Comparison of ENCODE assay signal across 16 cellular contexts in the genomic region with DNA sequence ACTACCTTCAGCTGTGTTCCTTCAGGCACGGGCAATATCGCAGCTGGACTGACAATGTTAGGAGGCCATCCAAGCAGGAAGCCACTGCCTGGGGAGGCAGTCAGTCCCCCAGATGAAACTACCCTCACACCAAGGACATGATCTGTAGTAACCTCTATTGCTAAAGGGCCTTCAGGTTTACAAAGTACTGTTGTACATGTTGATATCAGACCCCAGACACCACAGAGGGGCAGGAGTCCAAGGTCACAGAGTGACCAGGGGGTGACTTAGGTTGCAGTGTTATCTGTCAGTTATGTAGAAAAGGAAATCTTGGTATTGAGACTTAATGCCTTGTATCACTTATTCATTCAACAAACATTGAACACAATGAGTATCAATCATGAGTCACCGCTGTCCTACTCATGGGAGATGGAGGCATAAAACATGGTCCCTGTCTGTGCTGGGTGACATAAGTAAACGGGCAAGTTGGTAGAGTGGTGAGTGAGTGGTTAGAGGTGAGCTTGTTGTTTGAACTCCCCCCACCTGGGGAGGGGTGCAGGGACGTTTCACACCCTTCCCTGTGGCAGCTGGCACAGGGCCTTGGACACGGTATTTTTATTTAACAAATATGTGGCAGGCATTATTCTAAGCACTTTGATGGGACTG. TPM values are rescaled to one million over a fixed set of nuclear protein-coding genes. Genes with fewer than 3 reads are reported as not detected.
DNase-seq lines count a peak whose midpoint lies in the region; ATAC-seq, FAIRE-seq and TF ChIP-seq lines count a peak whose summit lies in the region.
"Had no signal": no experiment of that assay in that cellular context is flagged by ENCODE, and none has a peak within 500 bp of the region (broad histone marks: within the 10 kb centered on the region; RNA-seq: fewer than 3 reads in every experiment).

No MANE protein-coding gene starts in this region.

- peaks cover 3% of the 10 kb centered on the region for H3K9me1 ChIP-seq in K562 (ENCODE audit: control insufficient read depth, insufficient read depth, low read length)

- no peaks in the 10 kb centered on the region for H3K36me3 Mint-ChIP-seq in CD4-positive, alpha-beta memory T cell
- H3K36me3 Mint-ChIP-seq: memory B cell had no signal

- FAIRE-seq in K562 (lab: Jason Lieb, UNC) = no peak
- FAIRE-seq in HepG2 (lab: Jason Lieb, UNC) = peak; percentile 56

- H3K4me1 ChIP-seq in K562 (replicated peaks in 1 of 2; ENCODE audit: control insufficient read depth in 2 of 2, insufficient read depth in 2 of 2, low read length in 2 of 2) (peaks cover 11 to 12% of the 10 kb centered on the region in 2 experiments; a peak in 4 of 5 replicates), HepG2 (ENCODE audit: insufficient read depth, low read length) (peaks cover 98% of the 10 kb centered on the region), transverse colon (peaks cover 7 to 38% (median 24%) of the 10 kb centered on the region in 4 donors)
- H3K4me1 ChIP-seq in CD4-positive, alpha-beta memory T cell (ENCODE audit: insufficient read depth, low read length) = no peaks in the 10 kb centered on the region

- H4K20me1 ChIP-seq in K562 (replicated peaks; ENCODE audit: control insufficient read depth, insufficient read depth, low read length) (no peaks in the 10 kb centered on the region; the same call in 1 of the 2 replicates), HepG2 (ENCODE audit: insufficient read depth, low read length) (no peaks in the 10 kb centered on the region)

- peak; percentile 35 for DNase-seq in DMS53 (lab: John Stamatoyannopoulos, UW)
- DNase-seq in DMS53 treated with DMSO at 0.1 percent for 48 hours (lab: John Stamatoyannopoulos, UW; ENCODE audit: unreplicated experiment) = no peak
- DNase-seq in K562 (ENCODE audit: extremely low read depth in 1 of 4, low spot score in 3 of 4) = no peak
- DNase-seq in HepG2 (ENCODE audit: low spot score) = peak; percentile 86
- DNase-seq in transverse colon = no peak
- DNase-seq in CD4-positive, alpha-beta memory T cell = no peak
- DNase-seq in NCI-H1417 treated with DMSO at 0.1 percent for 48 hours (lab: John Stamatoyannopoulos, UW) = no peak
- DNase-seq in caudate nucleus (lab: John Stamatoyannopoulos, UW) = no peak
- DNase-seq: activated CD8-positive, alpha-beta T cell treated with anti-CD3 and anti-CD28 coated beads, Interleukin-2, amount 10 ng/mL, durations not matched to agents 7 days and 5 days; activated naive CD4-positive, alpha-beta T cell treated with anti-CD3 and anti-CD28 coated beads, Interleukin-2, amount 50 U/mL, for 16 hours; cortex of kidney; glutamatergic neuron; NCI-H146; stimulated activated CD4-positive, alpha-beta T cell treated with anti-CD3 and anti-CD28 coated beads, Interleukin-4, amount 100 ng/mL, for 4 hours had no signal

- no peak overlapping the region for H3K4me2 ChIP-seq in K562 (ENCODE audit: insufficient read depth, low read length)
- H3K4me2 ChIP-seq in HepG2 (ENCODE audit: low read depth, low read length) = peak overlapping the region; percentile 85

- CTCF ChIA-PET in K562 (lab: Yijun Ruan, JAX; ENCODE audit: low intra/inter-chr PET ratio) = no interaction called here
- CTCF ChIA-PET in HepG2 (lab: Yijun Ruan, JAX; ENCODE audit: low intra/inter-chr PET ratio, low total read pairs) = no interaction called here
- CTCF ChIA-PET in CD4-positive, alpha-beta memory T cell (lab: Charles Lee; ENCODE audit: partially characterized antibody) = interaction anchor here (1.1 kb wide), 1 partner anchor 11 kb away, joined by 3 read pairs; no protein-coding TSS in a partner anchor

- H2AFZ ChIP-seq in K562 (ENCODE audit: low read depth, low read length) = 0 out of 2 replicates have a peak overlapping the region, but pooled peaks have one; percentile 1
- no peak overlapping the region for H2AFZ ChIP-seq in HepG2 (ENCODE audit: low read length)

- BruUV-seq in K562 (replicated peaks; lab: Mats Ljungman, UMichigan) (no TSS peak), HepG2 (replicated peaks; lab: Mats Ljungman, UMichigan) (no TSS peak)

- POLR2A ChIA-PET in K562 (lab: Yijun Ruan, JAX) = interaction anchor here (1.1 kb wide), 1 partner anchor 8 kb away, joined by 3 read pairs; no protein-coding TSS in a partner anchor
- POLR2A ChIA-PET in HepG2 (lab: Yijun Ruan, JAX) = interaction anchor here (1.0 to 3.1 kb wide), 10 partner anchors 8 to 295 kb away, joined by 3 to 14 read pairs (median 3); a partner anchor contains a TSS
- POLR2A ChIA-PET in CD4-positive, alpha-beta memory T cell (lab: Charles Lee; ENCODE audit: partially characterized antibody) = no interaction called here

- peaks cover 18 to 30% of the 10 kb centered on the region in 2 experiments; a peak in 4 of 5 replicates for H3K27me3 ChIP-seq in K562 (ENCODE audit: control insufficient read depth in 2 of 2, insufficient read depth in 2 of 2, low read length in 2 of 2)
- H3K27me3 ChIP-seq in HepG2 (ENCODE audit: control insufficient read depth in 1 of 2, insufficient read depth in 2 of 2, low read length in 2 of 2) = no peaks in the 10 kb centered on the region; a peak in 1 of 5 replicates
- peaks cover 4% of the 10 kb centered on the region for H3K27me3 ChIP-seq in transverse colon
- no peaks in the 10 kb centered on the region for H3K27me3 ChIP-seq in CD4-positive, alpha-beta memory T cell (ENCODE audit: insufficient read depth, low read length)

- intact Hi-C loops in K562 (cut with micrococcal nuclease) = no loop called here
- intact Hi-C loops in HepG2 (cut with micrococcal nuclease; ENCODE audit: unreplicated experiment) = no loop called here
- intact Hi-C loops in transverse colon (cut with DNase I; ENCODE audit: low total_unique reads) = no loop called here
- intact Hi-C loops in CD4-positive, alpha-beta memory T cell (cut with micrococcal nuclease) = no loop called here

- TF ChIP-seq RAD21 in K562 (CRISPR knock-in tag; conservative IDR thresholded peaks at IDR 0.05 in 1 of 2, IDR thresholded peaks at IDR 0.05 in 1 of 2) = no peak
- no peak for TF ChIP-seq RAD21 in HepG2 (CRISPR knock-in tag; IDR thresholded peaks at IDR 0.05)

- in situ Hi-C loops in K562 (cut with MboI) = no loop called here
- in situ Hi-C loops in HepG2 (cut with HindIII; ENCODE audit: extremely low pct_ligation_motif_present, low pct_unique_long_range_greater_than_20kb) = no loop called here
- in situ Hi-C loops in transverse colon (cut with MboI; ENCODE audit: low pct_ligation_motif_present in 1 of 4, low pct_unique_long_range_greater_than_20kb in 1 of 4, low sequenced_read_pairs in 3 of 4) = loop anchor here in 1 of 4 donors (25.0 kb wide), 1 partner anchor 220 kb away; no protein-coding TSS in a partner anchor

- H3K4me3 ChIP-seq in K562 (no peak overlapping the region), HepG2 (replicated peaks in 1 of 3; ENCODE audit: insufficient read depth in 1 of 3, low read depth in 2 of 3, low read length in 3 of 3) (peak overlapping the region in 1 of 3 experiments; percentile 57; a peak in 2 of 6 replicates), transverse colon (no peak overlapping the region)
- no peak overlapping the region for H3K4me3 ChIP-seq in CD4-positive, alpha-beta memory T cell (ENCODE audit: low read length in 2 of 2)

- peaks cover 0 to 2% (median under 1%) of the 10 kb centered on the region in 4 donors for H3K4me1 Mint-ChIP-seq in CD4-positive, alpha-beta memory T cell

- H3K79me2 ChIP-seq in K562 (ENCODE audit: control insufficient read depth, insufficient read depth, low read length) (no peaks in the 10 kb centered on the region), HepG2 (ENCODE audit: insufficient read depth, low read length) (peaks cover 78% of the 10 kb centered on the region)

- no peak overlapping the region for H3K27ac Mint-ChIP-seq in CD4-positive, alpha-beta memory T cell
- H3K27ac Mint-ChIP-seq: memory B cell had no signal

- no peaks in the 10 kb centered on the region for H3K9me3 ChIP-seq in K562 (replicated peaks; ENCODE audit: control insufficient read depth, insufficient read depth, low read depth, low read length)
- H3K9me3 ChIP-seq in HepG2 (ENCODE audit: low read length) = no peaks in the 10 kb centered on the region
- H3K9me3 ChIP-seq in transverse colon = no peaks in the 10 kb centered on the region
- H3K9me3 ChIP-seq in CD4-positive, alpha-beta memory T cell (ENCODE audit: control insufficient read depth in 1 of 2, low read length in 2 of 2) = no peaks in the 10 kb centered on the region

- no peak for TF ChIP-seq CTCF in K562 (IDR thresholded peaks at IDR 0.05 in 2 of 3, conservative IDR thresholded peaks at IDR 0.05 in 1 of 3; ENCODE audit: insufficient read depth in 2 of 3, low read depth in 1 of 3, low read length in 3 of 3)
- TF ChIP-seq CTCF in HepG2 (CRISPR knock-in tag; IDR thresholded peaks at IDR 0.05) = no peak
- no peak for TF ChIP-seq CTCF in transverse colon (IDR thresholded peaks at IDR 0.05)

- no peak overlapping the region for H3K27ac ChIP-seq in K562 (ENCODE audit: extremely low read depth, low read depth, low read length)
- peak overlapping the region; percentile 96 for H3K27ac ChIP-seq in HepG2 (ENCODE audit: extremely low read length, insufficient read depth, low read length)
- peak overlapping the region; percentile 35 to 52 (median 42) for H3K27ac ChIP-seq in transverse colon
- H3K27ac ChIP-seq in CD4-positive, alpha-beta memory T cell (ENCODE audit: low read depth, low read length) = no peak overlapping the region
- no peak overlapping the region for H3K27ac ChIP-seq in caudate nucleus (ENCODE audit: low read depth, low read length)
- H3K27ac ChIP-seq: 22Rv1 had no signal

- ATAC-seq in K562 (no peak), HepG2 (peak; percentile 46)

- H3K4me3 Mint-ChIP-seq in CD4-positive, alpha-beta memory T cell = no peak overlapping the region
- H3K4me3 Mint-ChIP-seq: activated CD8-positive, alpha-beta T cell treated with anti-CD3 and anti-CD28 coated beads, Interleukin-2, amount 10 ng/mL, durations not matched to agents 7 days and 5 days; memory B cell had no signal

- WGBS in K562 (ENCODE audit: insufficient coverage, low coverage, missing lambda C conversion rate) = 26% methylated on average over 6 of the region's 6 CpGs
- 25% methylated on average over 6 of the region's 6 CpGs for WGBS in HepG2 (ENCODE audit: low lambda C conversion rate)
- 44 to 67% methylated on average over 6 of the region's 6 CpGs for WGBS in transverse colon (ENCODE audit: low coverage in 1 of 2), 2 donors

- peaks cover 6 to 14% of the 10 kb centered on the region in 2 donors for H3K27me3 Mint-ChIP-seq in CD4-positive, alpha-beta memory T cell

- peaks cover 0 to 2% (median 0%) of the 10 kb centered on the region in 8 donors for H3K9me3 Mint-ChIP-seq in CD4-positive, alpha-beta memory T cell
- H3K9me3 Mint-ChIP-seq: memory B cell had no signal

- TF ChIP-seq EP300 in K562 (IDR thresholded peaks at IDR 0.05; ENCODE audit: low read length) (no peak), HepG2 (IDR thresholded peaks at IDR 0.05; ENCODE audit: low read depth in 2 of 2, low read length in 2 of 2) (peak; percentile 31 to 90; a peak in 2 of 4 replicates), HepG2 (CRISPR knock-in tag; IDR thresholded peaks at IDR 0.05; ENCODE audit: borderline replicate concordance) (peak; percentile 82), transverse colon (IDR thresholded peaks at IDR 0.05; ENCODE audit: low read depth) (no peak)

- no peaks in the 10 kb centered on the region for H3K36me3 ChIP-seq in K562 (ENCODE audit: control insufficient read depth, insufficient read depth, low read length)
- H3K36me3 ChIP-seq in HepG2 (replicated peaks in 1 of 2; ENCODE audit: control insufficient read depth in 1 of 2, insufficient read depth in 2 of 2, low read length in 2 of 2) = no peaks in the 10 kb centered on the region; a peak in 2 of 5 replicates
- no peaks in the 10 kb centered on the region for H3K36me3 ChIP-seq in transverse colon
- no peaks in the 10 kb centered on the region for H3K36me3 ChIP-seq in CD4-positive, alpha-beta memory T cell (ENCODE audit: insufficient read depth, low read length)

- TF ChIP-seq POLR2A in K562 (conservative IDR thresholded peaks at IDR 0.05) (no peak), HepG2 (IDR thresholded peaks at IDR 0.05; ENCODE audit: insufficient read depth in 1 of 2, low read depth in 2 of 2, low read length in 2 of 2) (peak in 1 of 2 experiments; percentile 37; a peak in 2 of 4 replicates), transverse colon (IDR thresholded peaks at IDR 0.05) (no peak)

- H3K9ac ChIP-seq in K562 (ENCODE audit: insufficient read depth in 1 of 2, low read depth in 2 of 2, low read length in 2 of 2) (no peak overlapping the region), HepG2 (ENCODE audit: insufficient read depth, low read depth, low read length) (peak overlapping the region; percentile 76)

RNA-seq across cellular contexts. Expression of gene CABLES1, which starts 7.1 kb away (rescaled TPM):
- 0.76 TPM in 1 of 2 replicates, not detected in the other for total RNA-seq in K562 (2011; cell fraction: chromatin; rRNA removed; ENCODE audit: low replicate concordance)
- total RNA-seq in K562 (2011; cell fraction: nucleolus; rRNA removed) = not detected in 2 replicates
- 0.31 TPM in 1 of 2 replicates, not detected in the other for total RNA-seq in K562 (2011; cell fraction: nucleoplasm; rRNA removed)
- total RNA-seq in K562 (2014; rRNA removed) = 0.04 and 0.09 TPM in 2 replicates
- total RNA-seq in K562 (2014; rRNA removed; fragmentation: Illumina TruSeq; extraction: Trizol) = not detected in 2 replicates
- not detected in 2 replicates for total RNA-seq in K562 (2015; rRNA removed; fragmentation: Illumina TruSeq; extraction: Trizol)
- 0.07 and 0.09 TPM in 2 replicates for total RNA-seq in K562 (2021)
- 0.04 TPM in 1 of 2 replicates, not detected in the other for polyA plus RNA-seq in K562 (2011; rRNA removed)
- not detected in 2 replicates for polyA plus RNA-seq in K562 (2011; cell fraction: cytosol; rRNA removed)
- 0.07 TPM in 1 of 2 replicates, not detected in the other for polyA plus RNA-seq in K562 (2011; cell fraction: nucleus; rRNA removed)
- 0.08 and 0.10 TPM in 2 replicates for polyA plus RNA-seq in K562 (2012)
- polyA plus RNA-seq in K562 (2014; fragmentation: Illumina TruSeq; extraction: Trizol) = 0.04 TPM in 1 of 2 replicates, not detected in the other
- polyA plus RNA-seq in K562 (2014; fragmentation: Nextera tagmentation; extraction: Ambion mirVana) = under 1 TPM; 0.04 to 0.10 TPM
- polyA plus RNA-seq in K562 (2014; rRNA removed) = not detected in 2 replicates
- polyA minus RNA-seq in K562 (2011; rRNA and poly(A)+ RNA removed) = not detected in 2 replicates
- polyA minus RNA-seq in K562 (2011; cell fraction: cytosol; rRNA and poly(A)+ RNA removed) = not detected in 2 replicates
- 0.40 TPM in 1 of 2 replicates, not detected in the other for polyA minus RNA-seq in K562 (2011; cell fraction: nucleus; rRNA and poly(A)+ RNA removed)
- 25.8 and 32.4 TPM in 2 replicates for total RNA-seq in HepG2 (2016; rRNA removed; fragmentation: Illumina TruSeq; extraction: Trizol)
- total RNA-seq in HepG2 (2016; cell fraction: cytosol; rRNA removed; fragmentation: Illumina TruSeq; extraction: Trizol; ENCODE audit: low read depth) = 7.2 and 8.8 TPM in 2 replicates
- 24.2 and 25.8 TPM in 2 replicates for total RNA-seq in HepG2 (2016; cell fraction: insoluble cytoplasmic fraction; rRNA removed; fragmentation: Illumina TruSeq; extraction: Trizol)
- 31.6 and 31.8 TPM in 2 replicates for total RNA-seq in HepG2 (2016; cell fraction: membrane; rRNA removed; fragmentation: Illumina TruSeq; extraction: Trizol)
- 23.4 and 24.3 TPM in 2 replicates for total RNA-seq in HepG2 (2016; cell fraction: nucleus; rRNA removed; fragmentation: Illumina TruSeq; extraction: Trizol)
- polyA plus RNA-seq in HepG2 (2011; rRNA removed) = 14.7 and 15.5 TPM in 2 replicates
- polyA plus RNA-seq in HepG2 (2011; cell fraction: cytosol; rRNA removed) = 11.3 and 13.8 TPM in 2 replicates
- 13.3 and 13.6 TPM in 2 replicates for polyA plus RNA-seq in HepG2 (2011; cell fraction: nucleus; rRNA removed)
- polyA plus RNA-seq in HepG2 (2012) = 21.4 and 30.0 TPM in 2 replicates
- 8.1 and 10.3 TPM in 2 replicates for polyA plus RNA-seq in HepG2 (2016; cell fraction: cytosol; fragmentation: Illumina TruSeq; extraction: Trizol; ENCODE audit: low read depth)
- polyA plus RNA-seq in HepG2 (2016; cell fraction: insoluble cytoplasmic fraction; fragmentation: Illumina TruSeq; extraction: Trizol; ENCODE audit: low read depth) = 31.8 and 42.4 TPM in 2 replicates
- polyA plus RNA-seq in HepG2 (2016; cell fraction: membrane; fragmentation: Illumina TruSeq; extraction: Trizol; ENCODE audit: low read depth) = 27.2 and 29.8 TPM in 2 replicates
- 28.1 and 31.7 TPM in 2 replicates for polyA plus RNA-seq in HepG2 (2016; cell fraction: nucleus; fragmentation: Illumina TruSeq; extraction: Trizol; ENCODE audit: insufficient read depth, low read depth)
- polyA minus RNA-seq in HepG2 (2011; rRNA and poly(A)+ RNA removed; ENCODE audit: low replicate concordance) = 12.7 and 15.8 TPM in 2 replicates
- 12.3 and 13.9 TPM in 2 replicates for polyA minus RNA-seq in HepG2 (2011; cell fraction: cytosol; rRNA and poly(A)+ RNA removed)
- polyA minus RNA-seq in HepG2 (2011; cell fraction: nucleus; rRNA and poly(A)+ RNA removed) = 26.8 and 35.3 TPM in 2 replicates
- 10 to 100 TPM in 1 of 4 donors, 1 to 10 TPM in 3; 1.5 to 11.9 (median 6.1) TPM for total RNA-seq in transverse colon
- total RNA-seq in CD4-positive, alpha-beta memory T cell = under 1 TPM in 1 of 2 experiments, not detected in 1; 0.15 TPM
- polyA plus RNA-seq in CD4-positive, alpha-beta memory T cell = not detected

Comparison
In these comparisons a context has a peak if more than half of its experiments do, and no peak if none do; other contexts are left out.
1. DNase-seq: peak in DMS53 (single experiment) and HepG2 (single experiment); none in DMS53 treated with DMSO at 0.1 percent for 48 hours (single experiment), K562 (0 of 4), transverse colon (single experiment), CD4-positive, alpha-beta memory T cell (0 of 5), NCI-H1417 treated with DMSO at 0.1 percent for 48 hours (single experiment) and caudate nucleus (0 of 61).
2. H3K27ac ChIP-seq: peak in HepG2 (single experiment) and transverse colon (4 of 4); none in K562 (single experiment), CD4-positive, alpha-beta memory T cell (single experiment) and caudate nucleus (single experiment).